In the genomic region with DNA sequence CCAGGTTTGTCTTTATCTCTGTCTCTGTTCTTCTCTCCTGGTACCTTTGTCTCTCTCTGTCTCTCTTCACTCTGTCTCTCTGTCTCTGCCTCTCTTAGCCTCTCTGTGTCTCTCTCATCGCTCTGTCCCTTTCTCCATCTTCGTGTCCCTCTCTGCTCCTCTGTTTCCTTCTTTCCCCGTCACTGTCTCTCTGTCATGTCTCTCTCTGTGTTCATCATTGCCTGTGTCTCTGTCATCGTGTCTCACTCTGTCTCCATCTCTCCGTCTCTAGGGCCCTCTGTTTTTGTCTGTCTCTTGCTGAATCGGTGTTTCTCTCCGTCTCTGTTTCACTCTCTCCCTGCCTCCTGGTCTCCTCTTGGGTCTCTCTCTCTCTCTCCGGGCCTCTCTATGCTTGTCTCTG, we compare ENCODE assay signal across 1 cellular context.
TF ChIP-seq lines count a peak whose summit lies in the region.

No MANE protein-coding gene starts in this region.

TF ChIP-seq in H1, 55 proteins besides CTCF, POLR2A, EP300 and RAD21:
- no peak for TF ChIP-seq JUND (IDR thresholded peaks at IDR 0.05; ENCODE audit: low read length)
- no peak for TF ChIP-seq HDAC6 (IDR thresholded peaks at IDR 0.05; ENCODE audit: low read depth, low read length)
- TF ChIP-seq NANOG (IDR thresholded peaks at IDR 0.05; ENCODE audit: insufficient read depth, low read depth, low read length, poor library complexity, severe bottlenecking): no peak
- TF ChIP-seq RNF2 (IDR thresholded peaks at IDR 0.05; ENCODE audit: borderline replicate concordance, low read depth, low read length, missing control alignments, poor library complexity, severe bottlenecking): no peak
- no peak for TF ChIP-seq SRF (IDR thresholded peaks at IDR 0.05; ENCODE audit: low read depth, low read length)
- TF ChIP-seq KDM1A (IDR thresholded peaks at IDR 0.05; ENCODE audit: borderline replicate concordance, low read length): no peak
- TF ChIP-seq SIN3A (conservative IDR thresholded peaks at IDR 0.05 in 1 of 2, IDR thresholded peaks at IDR 0.05 in 1 of 2; ENCODE audit: low read depth in 1 of 2, low read length in 2 of 2): no peak
- TF ChIP-seq KDM4A (IDR thresholded peaks at IDR 0.05; ENCODE audit: low read depth, low read length, severe bottlenecking): no peak
- TF ChIP-seq GTF2F1 (IDR thresholded peaks at IDR 0.05; ENCODE audit: borderline replicate concordance, low read depth, low read length): no peak
- TF ChIP-seq YY1 (IDR thresholded peaks at IDR 0.05; ENCODE audit: low read depth, low read length): no peak
- TF ChIP-seq TAF7 (optimal IDR thresholded peaks at IDR 0.05; ENCODE audit: borderline replicate concordance, low read depth, low read length): no peak
- TF ChIP-seq CBX5 (IDR thresholded peaks at IDR 0.05; ENCODE audit: low read depth, low read length): no peak
- TF ChIP-seq ZNF274 (IDR thresholded peaks at IDR 0.05; ENCODE audit: borderline replicate concordance, extremely low read depth, low read length): no peak
- TF ChIP-seq, protein P1, sequence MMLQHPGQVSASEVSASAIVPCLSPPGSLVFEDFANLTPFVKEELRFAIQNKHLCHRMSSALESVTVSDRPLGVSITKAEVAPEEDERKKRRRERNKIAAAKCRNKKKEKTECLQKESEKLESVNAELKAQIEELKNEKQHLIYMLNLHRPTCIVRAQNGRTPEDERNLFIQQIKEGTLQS (IDR thresholded peaks at IDR 0.05; ENCODE audit: insufficient read depth, low read depth, low read length): no peak
- no peak for TF ChIP-seq BACH1 (IDR thresholded peaks at IDR 0.05; ENCODE audit: low read length)
- no peak for TF ChIP-seq PHF8 (conservative IDR thresholded peaks at IDR 0.05; ENCODE audit: low read depth, low read length)
- no peak for TF ChIP-seq SP1 (IDR thresholded peaks at IDR 0.05; ENCODE audit: low read depth, low read length)
- TF ChIP-seq SP2 (IDR thresholded peaks at IDR 0.05; ENCODE audit: low read length): no peak
- no peak for TF ChIP-seq RBBP5 (IDR thresholded peaks at IDR 0.05; ENCODE audit: borderline replicate concordance, low read depth, low read length)
- TF ChIP-seq, protein P2, sequence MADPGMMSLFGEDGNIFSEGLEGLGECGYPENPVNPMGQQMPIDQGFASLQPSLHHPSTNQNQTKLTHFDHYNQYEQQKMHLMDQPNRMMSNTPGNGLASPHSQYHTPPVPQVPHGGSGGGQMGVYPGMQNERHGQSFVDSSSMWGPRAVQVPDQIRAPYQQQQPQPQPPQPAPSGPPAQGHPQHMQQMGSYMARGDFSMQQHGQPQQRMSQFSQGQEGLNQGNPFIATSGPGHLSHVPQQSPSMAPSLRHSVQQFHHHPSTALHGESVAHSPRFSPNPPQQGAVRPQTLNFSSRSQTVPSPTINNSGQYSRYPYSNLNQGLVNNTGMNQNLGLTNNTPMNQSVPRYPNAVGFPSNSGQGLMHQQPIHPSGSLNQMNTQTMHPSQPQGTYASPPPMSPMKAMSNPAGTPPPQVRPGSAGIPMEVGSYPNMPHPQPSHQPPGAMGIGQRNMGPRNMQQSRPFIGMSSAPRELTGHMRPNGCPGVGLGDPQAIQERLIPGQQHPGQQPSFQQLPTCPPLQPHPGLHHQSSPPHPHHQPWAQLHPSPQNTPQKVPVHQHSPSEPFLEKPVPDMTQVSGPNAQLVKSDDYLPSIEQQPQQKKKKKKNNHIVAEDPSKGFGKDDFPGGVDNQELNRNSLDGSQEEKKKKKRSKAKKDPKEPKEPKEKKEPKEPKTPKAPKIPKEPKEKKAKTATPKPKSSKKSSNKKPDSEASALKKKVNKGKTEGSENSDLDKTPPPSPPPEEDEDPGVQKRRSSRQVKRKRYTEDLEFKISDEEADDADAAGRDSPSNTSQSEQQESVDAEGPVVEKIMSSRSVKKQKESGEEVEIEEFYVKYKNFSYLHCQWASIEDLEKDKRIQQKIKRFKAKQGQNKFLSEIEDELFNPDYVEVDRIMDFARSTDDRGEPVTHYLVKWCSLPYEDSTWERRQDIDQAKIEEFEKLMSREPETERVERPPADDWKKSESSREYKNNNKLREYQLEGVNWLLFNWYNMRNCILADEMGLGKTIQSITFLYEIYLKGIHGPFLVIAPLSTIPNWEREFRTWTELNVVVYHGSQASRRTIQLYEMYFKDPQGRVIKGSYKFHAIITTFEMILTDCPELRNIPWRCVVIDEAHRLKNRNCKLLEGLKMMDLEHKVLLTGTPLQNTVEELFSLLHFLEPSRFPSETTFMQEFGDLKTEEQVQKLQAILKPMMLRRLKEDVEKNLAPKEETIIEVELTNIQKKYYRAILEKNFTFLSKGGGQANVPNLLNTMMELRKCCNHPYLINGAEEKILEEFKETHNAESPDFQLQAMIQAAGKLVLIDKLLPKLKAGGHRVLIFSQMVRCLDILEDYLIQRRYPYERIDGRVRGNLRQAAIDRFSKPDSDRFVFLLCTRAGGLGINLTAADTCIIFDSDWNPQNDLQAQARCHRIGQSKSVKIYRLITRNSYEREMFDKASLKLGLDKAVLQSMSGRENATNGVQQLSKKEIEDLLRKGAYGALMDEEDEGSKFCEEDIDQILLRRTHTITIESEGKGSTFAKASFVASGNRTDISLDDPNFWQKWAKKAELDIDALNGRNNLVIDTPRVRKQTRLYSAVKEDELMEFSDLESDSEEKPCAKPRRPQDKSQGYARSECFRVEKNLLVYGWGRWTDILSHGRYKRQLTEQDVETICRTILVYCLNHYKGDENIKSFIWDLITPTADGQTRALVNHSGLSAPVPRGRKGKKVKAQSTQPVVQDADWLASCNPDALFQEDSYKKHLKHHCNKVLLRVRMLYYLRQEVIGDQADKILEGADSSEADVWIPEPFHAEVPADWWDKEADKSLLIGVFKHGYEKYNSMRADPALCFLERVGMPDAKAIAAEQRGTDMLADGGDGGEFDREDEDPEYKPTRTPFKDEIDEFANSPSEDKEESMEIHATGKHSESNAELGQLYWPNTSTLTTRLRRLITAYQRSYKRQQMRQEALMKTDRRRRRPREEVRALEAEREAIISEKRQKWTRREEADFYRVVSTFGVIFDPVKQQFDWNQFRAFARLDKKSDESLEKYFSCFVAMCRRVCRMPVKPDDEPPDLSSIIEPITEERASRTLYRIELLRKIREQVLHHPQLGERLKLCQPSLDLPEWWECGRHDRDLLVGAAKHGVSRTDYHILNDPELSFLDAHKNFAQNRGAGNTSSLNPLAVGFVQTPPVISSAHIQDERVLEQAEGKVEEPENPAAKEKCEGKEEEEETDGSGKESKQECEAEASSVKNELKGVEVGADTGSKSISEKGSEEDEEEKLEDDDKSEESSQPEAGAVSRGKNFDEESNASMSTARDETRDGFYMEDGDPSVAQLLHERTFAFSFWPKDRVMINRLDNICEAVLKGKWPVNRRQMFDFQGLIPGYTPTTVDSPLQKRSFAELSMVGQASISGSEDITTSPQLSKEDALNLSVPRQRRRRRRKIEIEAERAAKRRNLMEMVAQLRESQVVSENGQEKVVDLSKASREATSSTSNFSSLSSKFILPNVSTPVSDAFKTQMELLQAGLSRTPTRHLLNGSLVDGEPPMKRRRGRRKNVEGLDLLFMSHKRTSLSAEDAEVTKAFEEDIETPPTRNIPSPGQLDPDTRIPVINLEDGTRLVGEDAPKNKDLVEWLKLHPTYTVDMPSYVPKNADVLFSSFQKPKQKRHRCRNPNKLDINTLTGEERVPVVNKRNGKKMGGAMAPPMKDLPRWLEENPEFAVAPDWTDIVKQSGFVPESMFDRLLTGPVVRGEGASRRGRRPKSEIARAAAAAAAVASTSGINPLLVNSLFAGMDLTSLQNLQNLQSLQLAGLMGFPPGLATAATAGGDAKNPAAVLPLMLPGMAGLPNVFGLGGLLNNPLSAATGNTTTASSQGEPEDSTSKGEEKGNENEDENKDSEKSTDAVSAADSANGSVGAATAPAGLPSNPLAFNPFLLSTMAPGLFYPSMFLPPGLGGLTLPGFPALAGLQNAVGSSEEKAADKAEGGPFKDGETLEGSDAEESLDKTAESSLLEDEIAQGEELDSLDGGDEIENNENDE (IDR thresholded peaks at IDR 0.05; ENCODE audit: insufficient replicate concordance, low read length): no peak
TF ChIP-seq in H1: peak in this region for 0.
